18 cellular contexts compared by ENCODE assay signal in genomic region chr20:64010711-64011237, GRCh38. TPM values are rescaled to one million over a fixed set of nuclear protein-coding genes. Genes with fewer than 3 reads are reported as not detected.
A peak's percentile ranks its signal among the peaks of the same experiment; 100 is the strongest.
DNase-seq lines count a peak whose midpoint lies in the region; ATAC-seq and TF ChIP-seq lines count a peak whose summit lies in the region.
"Had no signal": no experiment of that assay in that cellular context is flagged by ENCODE, and none has a peak within 500 bp of the region (broad histone marks: within the 10 kb centered on the region; RNA-seq: fewer than 3 reads in every experiment).

No MANE protein-coding gene starts in this region.

- H3K4me3 Mint-ChIP-seq in activated CD4-positive, alpha-beta T cell treated with anti-CD3 and anti-CD28 coated beads, Interleukin-2, amount 10 ng/mL, durations not matched to agents 24 days and 14 days: no peak overlapping the region
- H3K4me3 Mint-ChIP-seq in activated naive CD8-positive, alpha-beta T cell treated with anti-CD3 and anti-CD28 coated beads, Interleukin-2, amount 10 ng/mL, durations not matched to agents 7 days and 5 days: no peak overlapping the region
- peak overlapping the region; percentile 7 for H3K4me3 Mint-ChIP-seq in stimulated activated effector memory CD8-positive, alpha-beta T cell treated with anti-CD3 and anti-CD28 coated beads, Interleukin-12 subunit alpha, Interleukin-12 subunit beta, amount 100 ng/mL, for 72 hours
- H3K4me3 Mint-ChIP-seq: dendritic cell treated with granulocyte-macrophage colony-stimulating factor and Interleukin-4, amounts not matched to agents 40 ng/mL and 50 ng/mL, for 4 days had no signal

- no peak overlapping the region for H2AFZ ChIP-seq in GM23248

- TF ChIP-seq POLR2A in gastrocnemius medialis (IDR thresholded peaks at IDR 0.05): no peak

- H3K4me1 ChIP-seq in GM23248 (ENCODE audit: insufficient read depth) (no peaks in the 10 kb centered on the region), gastrocnemius medialis (no peaks in the 10 kb centered on the region), psoas muscle (no peaks in the 10 kb centered on the region)

- WGBS in GM23248 (ENCODE audit: low coverage in 1 of 2, low lambda C conversion rate in 2 of 2, missing lambda C conversion rate in 2 of 2), 2 experiments: 55 to 57% methylated on average over 8 of the region's 8 CpGs
- WGBS in psoas muscle, 3 donors: 90 to 97% (median 94%) methylated on average over 8 of the region's 8 CpGs

- H3K27ac ChIP-seq in GM23248 (peak overlapping the region; percentile 39), gastrocnemius medialis (no peak overlapping the region), psoas muscle (no peak overlapping the region), brain microvascular endothelial cell (no peak overlapping the region)

- TF ChIP-seq CTCF in gastrocnemius medialis (IDR thresholded peaks at IDR 0.05 in 4 of 5, conservative IDR thresholded peaks at IDR 0.05 in 1 of 5) (no peak), psoas muscle (IDR thresholded peaks at IDR 0.05) (no peak), brain microvascular endothelial cell (IDR thresholded peaks at IDR 0.05; ENCODE audit: low read depth, low read length, missing control alignments) (no peak)

- peak; percentile 63 for DNase-seq in activated CD4-positive, alpha-beta T cell treated with anti-CD3 and anti-CD28 coated beads, Interleukin-2, amount 10 ng/mL, durations not matched to agents 24 days and 14 days
- DNase-seq in activated CD4-positive, alpha-beta T cell treated with anti-CD3 and anti-CD28 coated beads for 4 hours: no peak
- DNase-seq in GM23248: peak; percentile 63
- no peak for DNase-seq in activated naive CD8-positive, alpha-beta T cell treated with anti-CD3 and anti-CD28 coated beads, Interleukin-2, amount 10 ng/mL, durations not matched to agents 7 days and 5 days
- DNase-seq in stimulated activated effector memory CD8-positive, alpha-beta T cell treated with anti-CD3 and anti-CD28 coated beads, Interleukin-12 subunit alpha, Interleukin-12 subunit beta, amount 100 ng/mL, for 72 hours (ENCODE audit: low spot score in 2 of 2): no peak
- DNase-seq in gastrocnemius medialis: no peak
- DNase-seq in psoas muscle: no peak
- no peak for DNase-seq in brain microvascular endothelial cell
- DNase-seq: activated CD8-positive, alpha-beta memory T cell treated with anti-CD3 and anti-CD28 coated beads, Interleukin-2, amount 50 U/mL, for 4 hours; DMS79 treated with DMSO at 0.1 percent for 48 hours; NCI-H2081; occipital lobe; substantia nigra had no signal

- POLR2A ChIA-PET in activated naive CD8-positive, alpha-beta T cell treated with anti-CD3 and anti-CD28 coated beads, Interleukin-2, amount 10 ng/mL, durations not matched to agents 7 days and 5 days (lab: Charles Lee): interaction anchor here (0.9 to 1.6 kb wide), 3 partner anchors 9 to 67 kb away, joined by 3 to 4 read pairs (median 4); no protein-coding TSS in a partner anchor

- peaks cover 38% of the 10 kb centered on the region for H3K4me1 Mint-ChIP-seq in activated CD4-positive, alpha-beta T cell treated with anti-CD3 and anti-CD28 coated beads, Interleukin-2, amount 10 ng/mL, durations not matched to agents 24 days and 14 days
- H3K4me1 Mint-ChIP-seq in activated naive CD8-positive, alpha-beta T cell treated with anti-CD3 and anti-CD28 coated beads, Interleukin-2, amount 10 ng/mL, durations not matched to agents 7 days and 5 days: peaks cover 36% of the 10 kb centered on the region
- H3K4me1 Mint-ChIP-seq in stimulated activated effector memory CD8-positive, alpha-beta T cell treated with anti-CD3 and anti-CD28 coated beads, Interleukin-12 subunit alpha, Interleukin-12 subunit beta, amount 100 ng/mL, for 72 hours: peaks cover 21% of the 10 kb centered on the region

- no peak overlapping the region for H3K4me2 ChIP-seq in GM23248 (ENCODE audit: unreplicated experiment)

- H4K20me1 ChIP-seq in GM23248 (ENCODE audit: insufficient read depth): peaks cover 4% of the 10 kb centered on the region; the same call in 1 of the 2 replicates

- peaks cover 70% of the 10 kb centered on the region for H3K36me3 Mint-ChIP-seq in activated CD4-positive, alpha-beta T cell treated with anti-CD3 and anti-CD28 coated beads, Interleukin-2, amount 10 ng/mL, durations not matched to agents 24 days and 14 days (ENCODE audit: low read depth)
- H3K36me3 Mint-ChIP-seq in activated naive CD8-positive, alpha-beta T cell treated with anti-CD3 and anti-CD28 coated beads, Interleukin-2, amount 10 ng/mL, durations not matched to agents 7 days and 5 days: peaks cover 70% of the 10 kb centered on the region
- H3K36me3 Mint-ChIP-seq in stimulated activated effector memory CD8-positive, alpha-beta T cell treated with anti-CD3 and anti-CD28 coated beads, Interleukin-12 subunit alpha, Interleukin-12 subunit beta, amount 100 ng/mL, for 72 hours: peaks cover 77% of the 10 kb centered on the region

- no peak overlapping the region for H3K4me3 ChIP-seq in GM23248
- no peak overlapping the region for H3K4me3 ChIP-seq in gastrocnemius medialis
- no peak overlapping the region for H3K4me3 ChIP-seq in psoas muscle
- no peak overlapping the region for H3K4me3 ChIP-seq in brain microvascular endothelial cell (ENCODE audit: low read depth, low read length)
- H3K4me3 ChIP-seq: HAP-1, skin epidermis had no signal

- H3K27me3 ChIP-seq in GM23248 (replicated peaks; ENCODE audit: insufficient read depth): no peaks in the 10 kb centered on the region
- H3K27me3 ChIP-seq in gastrocnemius medialis: no peaks in the 10 kb centered on the region
- no peaks in the 10 kb centered on the region for H3K27me3 ChIP-seq in psoas muscle (ENCODE audit: insufficient read depth in 3 of 3, low read length in 2 of 3)
- H3K27me3 ChIP-seq in brain microvascular endothelial cell (replicated peaks): no peaks in the 10 kb centered on the region

- peaks cover 50% of the 10 kb centered on the region for H3K36me3 ChIP-seq in GM23248 (ENCODE audit: low read depth)
- H3K36me3 ChIP-seq in gastrocnemius medialis: peaks cover 0 to 53% of the 10 kb centered on the region in 2 donors
- peaks cover 7 to 64% of the 10 kb centered on the region in 2 donors for H3K36me3 ChIP-seq in psoas muscle (ENCODE audit: insufficient read depth in 1 of 2, low read depth in 1 of 2)
- H3K36me3 ChIP-seq in brain microvascular endothelial cell (replicated peaks): peaks cover 57% of the 10 kb centered on the region

- no peak overlapping the region for H3K9ac ChIP-seq in GM23248

- H3K27me3 Mint-ChIP-seq in activated CD4-positive, alpha-beta T cell treated with anti-CD3 and anti-CD28 coated beads, Interleukin-2, amount 10 ng/mL, durations not matched to agents 24 days and 14 days: no peaks in the 10 kb centered on the region
- H3K27me3 Mint-ChIP-seq in activated naive CD8-positive, alpha-beta T cell treated with anti-CD3 and anti-CD28 coated beads, Interleukin-2, amount 10 ng/mL, durations not matched to agents 7 days and 5 days: no peaks in the 10 kb centered on the region
- H3K27me3 Mint-ChIP-seq: dendritic cell treated with granulocyte-macrophage colony-stimulating factor and Interleukin-4, amounts not matched to agents 40 ng/mL and 50 ng/mL, for 4 days had no signal

- ATAC-seq in activated naive CD8-positive, alpha-beta T cell treated with anti-CD3 and anti-CD28 coated beads, Interleukin-2, amount 10 ng/mL, durations not matched to agents 7 days and 5 days (ENCODE audit: low read depth): no peak
- ATAC-seq in stimulated activated effector memory CD8-positive, alpha-beta T cell treated with anti-CD3 and anti-CD28 coated beads, Interleukin-12 subunit alpha, Interleukin-12 subunit beta, amount 100 ng/mL, for 72 hours: peak; percentile 61
- no peak for ATAC-seq in gastrocnemius medialis
- no peak for ATAC-seq in psoas muscle
- ATAC-seq: Right ventricle myocardium inferior had no signal

- in situ Hi-C loops in GM23248 (cut with MboI): no loop called here
- in situ Hi-C loops in gastrocnemius medialis (cut with MboI; ENCODE audit: low sequenced_read_pairs in 4 of 4): no loop called here
- in situ Hi-C loops in brain microvascular endothelial cell (cut with HindIII; ENCODE audit: low pct_ligation_motif_present, low sequenced_read_pairs): no loop called here

- no peaks in the 10 kb centered on the region for H3F3A ChIP-seq in GM23248 (ENCODE audit: insufficient read depth)

- no peaks in the 10 kb centered on the region for H3K9me3 ChIP-seq in GM23248 (ENCODE audit: low read depth)
- H3K9me3 ChIP-seq in gastrocnemius medialis: no peaks in the 10 kb centered on the region
- no peaks in the 10 kb centered on the region for H3K9me3 ChIP-seq in psoas muscle
- H3K9me3 ChIP-seq: HAP-1 had no signal

- H3K79me2 ChIP-seq in GM23248 (ENCODE audit: insufficient read depth): peaks cover 33% of the 10 kb centered on the region

- no peaks in the 10 kb centered on the region for H3K9me3 Mint-ChIP-seq in activated CD4-positive, alpha-beta T cell treated with anti-CD3 and anti-CD28 coated beads, Interleukin-2, amount 10 ng/mL, durations not matched to agents 24 days and 14 days
- peaks cover 6% of the 10 kb centered on the region for H3K9me3 Mint-ChIP-seq in activated naive CD8-positive, alpha-beta T cell treated with anti-CD3 and anti-CD28 coated beads, Interleukin-2, amount 10 ng/mL, durations not matched to agents 7 days and 5 days
- H3K9me3 Mint-ChIP-seq in stimulated activated effector memory CD8-positive, alpha-beta T cell treated with anti-CD3 and anti-CD28 coated beads, Interleukin-12 subunit alpha, Interleukin-12 subunit beta, amount 100 ng/mL, for 72 hours: no peaks in the 10 kb centered on the region

- no peaks in the 10 kb centered on the region for H3K9me2 ChIP-seq in GM23248 (ENCODE audit: insufficient read depth)

- H3K27ac Mint-ChIP-seq in activated CD4-positive, alpha-beta T cell treated with anti-CD3 and anti-CD28 coated beads, Interleukin-2, amount 10 ng/mL, durations not matched to agents 24 days and 14 days: peak overlapping the region; percentile 74
- H3K27ac Mint-ChIP-seq in activated naive CD8-positive, alpha-beta T cell treated with anti-CD3 and anti-CD28 coated beads, Interleukin-2, amount 10 ng/mL, durations not matched to agents 7 days and 5 days: peak overlapping the region; percentile 83
- H3K27ac Mint-ChIP-seq in stimulated activated effector memory CD8-positive, alpha-beta T cell treated with anti-CD3 and anti-CD28 coated beads, Interleukin-12 subunit alpha, Interleukin-12 subunit beta, amount 100 ng/mL, for 72 hours: peak overlapping the region; percentile 50
- H3K27ac Mint-ChIP-seq: dendritic cell treated with granulocyte-macrophage colony-stimulating factor and Interleukin-4, amounts not matched to agents 40 ng/mL and 50 ng/mL, for 4 days had no signal

- intact Hi-C loops in activated CD4-positive, alpha-beta T cell treated with anti-CD3 and anti-CD28 coated beads, Interleukin-2, amount 10 ng/mL, durations not matched to agents 24 days and 14 days (cut with micrococcal nuclease): no loop called here
- intact Hi-C loops in gastrocnemius medialis (cut with DNase I; ENCODE audit: low total_unique reads): no loop called here
- intact Hi-C loops in psoas muscle (cut with DNase I): no loop called here

RNA-seq across cellular contexts. Expression of gene C20orf204, which starts 25.2 kb away (rescaled TPM):
- 5.5 and 6.8 TPM in 2 replicates for total RNA-seq in activated CD4-positive, alpha-beta T cell treated with anti-CD3 and anti-CD28 coated beads, Interleukin-2, amount 10 ng/mL, durations not matched to agents 24 days and 14 days
- total RNA-seq in GM23248 (2014; rRNA removed; shearing (Covaris generic)): 0.32 and 0.51 TPM in 2 replicates
- polyA plus RNA-seq in GM23248 (2016; fragmentation: Nextera tagmentation; extraction: Ambion mirVana) (0.09 and 0.14 TPM in 2 replicates), psoas muscle (under 1 TPM in 2 of 3 donors, not detected in 1; 0.30 to 0.64 TPM)
- total RNA-seq in activated naive CD8-positive, alpha-beta T cell treated with anti-CD3 and anti-CD28 coated beads, Interleukin-2, amount 10 ng/mL, durations not matched to agents 7 days and 5 days: 1 to 10 TPM; 9.7 to 9.8 TPM
- total RNA-seq in gastrocnemius medialis (under 1 TPM in 3 of 4 donors, not detected in 1; 0.16 to 0.66 (median 0.33) TPM), psoas muscle (under 1 TPM; 0.25 to 0.71 (median 0.55) TPM)

RNA-seq across cellular contexts. Expression of gene PRPF6, which starts 29.8 kb away (rescaled TPM):
- 79.5 and 81.3 TPM in 2 replicates for total RNA-seq in activated CD4-positive, alpha-beta T cell treated with anti-CD3 and anti-CD28 coated beads, Interleukin-2, amount 10 ng/mL, durations not matched to agents 24 days and 14 days
- total RNA-seq in GM23248 (2014; rRNA removed; shearing (Covaris generic)): 39.0 and 47.1 TPM in 2 replicates
- polyA plus RNA-seq in GM23248 (2016; fragmentation: Nextera tagmentation; extraction: Ambion mirVana) (54.8 and 59.4 TPM in 2 replicates), psoas muscle (10 to 100 TPM; 38.8 to 75.4 (median 52.5) TPM)
- total RNA-seq in activated naive CD8-positive, alpha-beta T cell treated with anti-CD3 and anti-CD28 coated beads, Interleukin-2, amount 10 ng/mL, durations not matched to agents 7 days and 5 days: 10 to 100 TPM; 76.7 to 78.4 TPM
- total RNA-seq in gastrocnemius medialis (10 to 100 TPM; 39.3 to 68.4 (median 47.7) TPM), psoas muscle (10 to 100 TPM; 51.0 to 63.1 (median 59.8) TPM)

RNA-seq across cellular contexts. Expression of gene SAMD10, which starts 31.3 kb away (rescaled TPM):
- 34.4 and 37.5 TPM in 2 replicates for total RNA-seq in activated CD4-positive, alpha-beta T cell treated with anti-CD3 and anti-CD28 coated beads, Interleukin-2, amount 10 ng/mL, durations not matched to agents 24 days and 14 days
- total RNA-seq in GM23248 (2014; rRNA removed; shearing (Covaris generic)): 0.38 and 1.3 TPM in 2 replicates
- polyA plus RNA-seq in GM23248 (2016; fragmentation: Nextera tagmentation; extraction: Ambion mirVana): 1.3 and 1.7 TPM in 2 replicates
- total RNA-seq in activated naive CD8-positive, alpha-beta T cell treated with anti-CD3 and anti-CD28 coated beads, Interleukin-2, amount 10 ng/mL, durations not matched to agents 7 days and 5 days: 10 to 100 TPM; 16.2 to 18.8 TPM
- 1 to 10 TPM in 2 of 4 donors, under 1 TPM in 1, not detected in 1; 0.24 to 1.9 (median 1.0) TPM for total RNA-seq in gastrocnemius medialis
- total RNA-seq in psoas muscle: under 1 TPM; 0.32 to 0.84 (median 0.55) TPM
- polyA plus RNA-seq in psoas muscle: 1 to 10 TPM in 1 of 3 donors, under 1 TPM in 2; 0.44 to 5.5 (median 0.92) TPM
- total RNA-seq: A172 had no signal

RNA-seq across cellular contexts. Expression of gene SOX18, which starts 38.7 kb away (rescaled TPM):
- total RNA-seq in activated CD4-positive, alpha-beta T cell treated with anti-CD3 and anti-CD28 coated beads, Interleukin-2, amount 10 ng/mL, durations not matched to agents 24 days and 14 days: 0.84 and 0.92 TPM in 2 replicates
- not detected in 2 replicates for total RNA-seq in GM23248 (2014; rRNA removed; shearing (Covaris generic))
- polyA plus RNA-seq in GM23248 (2016; fragmentation: Nextera tagmentation; extraction: Ambion mirVana) (not detected in 2 replicates), psoas muscle (10 to 100 TPM in 1 of 3 donors, 1 to 10 TPM in 2; 4.2 to 15.4 (median 6.5) TPM)
- total RNA-seq in activated naive CD8-positive, alpha-beta T cell treated with anti-CD3 and anti-CD28 coated beads, Interleukin-2, amount 10 ng/mL, durations not matched to agents 7 days and 5 days: under 1 TPM; 0.30 to 0.51 TPM
- total RNA-seq in gastrocnemius medialis (1 to 10 TPM; 2.9 to 6.5 (median 5.6) TPM), psoas muscle (10 to 100 TPM; 11.7 to 50.8 (median 30.5) TPM)

RNA-seq across cellular contexts. Expression of gene ZNF512B, which starts 41.0 kb away (rescaled TPM):
- 26.0 and 26.9 TPM in 2 replicates for total RNA-seq in activated CD4-positive, alpha-beta T cell treated with anti-CD3 and anti-CD28 coated beads, Interleukin-2, amount 10 ng/mL, durations not matched to agents 24 days and 14 days
- 16.4 and 16.6 TPM in 2 replicates for total RNA-seq in GM23248 (2014; rRNA removed; shearing (Covaris generic))
- 1.2 and 1.5 TPM in 2 replicates for polyA plus RNA-seq in GM23248 (2016; fragmentation: Nextera tagmentation; extraction: Ambion mirVana)
- total RNA-seq in activated naive CD8-positive, alpha-beta T cell treated with anti-CD3 and anti-CD28 coated beads, Interleukin-2, amount 10 ng/mL, durations not matched to agents 7 days and 5 days: 10 to 100 TPM; 15.4 TPM
- total RNA-seq in gastrocnemius medialis: 10 to 100 TPM in 1 of 4 donors, 1 to 10 TPM in 3; 5.7 to 10.9 (median 8.8) TPM
- 10 to 100 TPM in 3 of 4 donors, 1 to 10 TPM in 1; 10.0 to 14.4 (median 12.4) TPM for total RNA-seq in psoas muscle
- polyA plus RNA-seq in psoas muscle: 1 to 10 TPM; 3.3 to 9.1 (median 5.6) TPM

Comparison
In these comparisons a context has a peak if more than half of its experiments do, and no peak if none do; other contexts are left out.
1. DNase-seq: peak in activated CD4-positive, alpha-beta T cell treated with anti-CD3 and anti-CD28 coated beads, Interleukin-2, amount 10 ng/mL, durations not matched to agents 24 days and 14 days (single experiment) and GM23248 (single experiment); none in activated CD4-positive, alpha-beta T cell treated with anti-CD3 and anti-CD28 coated beads for 4 hours (0 of 2), activated naive CD8-positive, alpha-beta T cell treated with anti-CD3 and anti-CD28 coated beads, Interleukin-2, amount 10 ng/mL, durations not matched to agents 7 days and 5 days (single experiment), stimulated activated effector memory CD8-positive, alpha-beta T cell treated with anti-CD3 and anti-CD28 coated beads, Interleukin-12 subunit alpha, Interleukin-12 subunit beta, amount 100 ng/mL, for 72 hours (0 of 2), gastrocnemius medialis (0 of 2), psoas muscle (0 of 2) and brain microvascular endothelial cell (single experiment).
2. Peak in every context shown above with its lines, with median percentiles within 50 percentile points of each other: H3K27ac Mint-ChIP-seq.